Comparison of ENCODE assay signal across 1 cellular context in genomic region chr19:11927227-11927626, GRCh38.
TF ChIP-seq lines count a peak whose summit lies in the region.

No MANE protein-coding gene starts in this region.

TF ChIP-seq in K562, 482 proteins besides CTCF, POLR2A, EP300 and RAD21:
- TF ChIP-seq PTRF (tag; IDR thresholded peaks at IDR 0.05) = no peak
- peak; percentile 38; the same call in 1 of the 2 replicates for TF ChIP-seq ZNF121 (CRISPR knock-in tag; conservative IDR thresholded peaks at IDR 0.05)
